Comparison of ENCODE assay signal across 2 cellular contexts in the genomic region with DNA sequence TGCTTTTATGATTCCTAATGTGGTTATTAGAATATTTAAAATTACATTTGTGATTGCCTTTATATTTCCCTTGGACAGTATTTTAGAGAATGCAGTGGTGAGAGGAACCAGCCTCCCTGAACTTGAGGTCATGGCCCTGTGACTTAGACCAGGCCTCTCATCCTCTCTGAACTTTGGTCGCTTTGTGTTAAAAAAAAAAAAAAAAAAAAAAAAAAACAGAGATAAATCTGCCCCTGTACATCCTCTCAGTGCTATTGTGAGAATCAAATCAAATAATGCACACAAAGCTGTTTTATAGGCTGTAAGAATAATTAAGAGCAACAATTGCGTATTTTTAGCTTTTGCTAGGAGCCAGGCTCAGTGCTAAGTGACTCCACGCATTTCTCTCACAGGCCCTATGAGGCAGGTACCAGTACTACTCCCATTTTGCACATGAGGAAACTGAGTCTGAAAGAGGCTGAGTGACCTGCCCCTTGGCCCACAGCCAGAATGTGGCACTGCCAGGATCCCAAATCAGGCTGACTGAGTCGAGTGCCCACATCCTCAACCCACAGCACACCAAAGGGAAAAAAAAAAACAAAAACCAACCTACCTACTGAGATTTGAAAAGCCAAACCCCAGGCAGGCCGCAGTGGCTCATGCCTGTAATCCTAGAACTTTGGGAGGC.
TF ChIP-seq lines count a peak whose summit lies in the region.

No MANE protein-coding gene starts in this region.

TF ChIP-seq in HEK293, 187 proteins besides CTCF, POLR2A, EP300 and RAD21 (continued from another document):
- TF ChIP-seq, protein P1, sequence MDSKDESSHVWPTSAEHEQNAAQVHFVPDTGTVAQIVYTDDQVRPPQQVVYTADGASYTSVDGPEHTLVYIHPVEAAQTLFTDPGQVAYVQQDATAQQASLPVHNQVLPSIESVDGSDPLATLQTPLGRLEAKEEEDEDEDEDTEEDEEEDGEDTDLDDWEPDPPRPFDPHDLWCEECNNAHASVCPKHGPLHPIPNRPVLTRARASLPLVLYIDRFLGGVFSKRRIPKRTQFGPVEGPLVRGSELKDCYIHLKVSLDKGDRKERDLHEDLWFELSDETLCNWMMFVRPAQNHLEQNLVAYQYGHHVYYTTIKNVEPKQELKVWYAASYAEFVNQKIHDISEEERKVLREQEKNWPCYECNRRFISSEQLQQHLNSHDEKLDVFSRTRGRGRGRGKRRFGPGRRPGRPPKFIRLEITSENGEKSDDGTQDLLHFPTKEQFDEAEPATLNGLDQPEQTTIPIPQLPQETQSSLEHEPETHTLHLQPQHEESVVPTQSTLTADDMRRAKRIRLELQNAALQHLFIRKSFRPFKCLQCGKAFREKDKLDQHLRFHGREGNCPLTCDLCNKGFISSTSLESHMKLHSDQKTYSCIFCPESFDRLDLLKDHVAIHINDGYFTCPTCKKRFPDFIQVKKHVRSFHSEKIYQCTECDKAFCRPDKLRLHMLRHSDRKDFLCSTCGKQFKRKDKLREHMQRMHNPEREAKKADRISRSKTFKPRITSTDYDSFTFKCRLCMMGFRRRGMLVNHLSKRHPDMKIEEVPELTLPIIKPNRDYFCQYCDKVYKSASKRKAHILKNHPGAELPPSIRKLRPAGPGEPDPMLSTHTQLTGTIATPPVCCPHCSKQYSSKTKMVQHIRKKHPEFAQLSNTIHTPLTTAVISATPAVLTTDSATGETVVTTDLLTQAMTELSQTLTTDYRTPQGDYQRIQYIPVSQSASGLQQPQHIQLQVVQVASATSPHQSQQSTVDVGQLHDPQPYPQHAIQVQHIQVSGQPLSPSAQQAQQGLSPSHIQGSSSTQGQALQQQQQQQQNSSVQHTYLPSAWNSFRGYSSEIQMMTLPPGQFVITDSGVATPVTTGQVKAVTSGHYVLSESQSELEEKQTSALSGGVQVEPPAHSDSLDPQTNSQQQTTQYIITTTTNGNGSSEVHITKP (tag by site-specific recombination; IDR thresholded peaks at IDR 0.05), result no peak
- no peak for TF ChIP-seq ZNF341 (tag by site-specific recombination; IDR thresholded peaks at IDR 0.05; ENCODE audit: low read depth)
- TF ChIP-seq ZNF184 (tag by site-specific recombination; IDR thresholded peaks at IDR 0.05), result no peak
- TF ChIP-seq, protein P2, sequence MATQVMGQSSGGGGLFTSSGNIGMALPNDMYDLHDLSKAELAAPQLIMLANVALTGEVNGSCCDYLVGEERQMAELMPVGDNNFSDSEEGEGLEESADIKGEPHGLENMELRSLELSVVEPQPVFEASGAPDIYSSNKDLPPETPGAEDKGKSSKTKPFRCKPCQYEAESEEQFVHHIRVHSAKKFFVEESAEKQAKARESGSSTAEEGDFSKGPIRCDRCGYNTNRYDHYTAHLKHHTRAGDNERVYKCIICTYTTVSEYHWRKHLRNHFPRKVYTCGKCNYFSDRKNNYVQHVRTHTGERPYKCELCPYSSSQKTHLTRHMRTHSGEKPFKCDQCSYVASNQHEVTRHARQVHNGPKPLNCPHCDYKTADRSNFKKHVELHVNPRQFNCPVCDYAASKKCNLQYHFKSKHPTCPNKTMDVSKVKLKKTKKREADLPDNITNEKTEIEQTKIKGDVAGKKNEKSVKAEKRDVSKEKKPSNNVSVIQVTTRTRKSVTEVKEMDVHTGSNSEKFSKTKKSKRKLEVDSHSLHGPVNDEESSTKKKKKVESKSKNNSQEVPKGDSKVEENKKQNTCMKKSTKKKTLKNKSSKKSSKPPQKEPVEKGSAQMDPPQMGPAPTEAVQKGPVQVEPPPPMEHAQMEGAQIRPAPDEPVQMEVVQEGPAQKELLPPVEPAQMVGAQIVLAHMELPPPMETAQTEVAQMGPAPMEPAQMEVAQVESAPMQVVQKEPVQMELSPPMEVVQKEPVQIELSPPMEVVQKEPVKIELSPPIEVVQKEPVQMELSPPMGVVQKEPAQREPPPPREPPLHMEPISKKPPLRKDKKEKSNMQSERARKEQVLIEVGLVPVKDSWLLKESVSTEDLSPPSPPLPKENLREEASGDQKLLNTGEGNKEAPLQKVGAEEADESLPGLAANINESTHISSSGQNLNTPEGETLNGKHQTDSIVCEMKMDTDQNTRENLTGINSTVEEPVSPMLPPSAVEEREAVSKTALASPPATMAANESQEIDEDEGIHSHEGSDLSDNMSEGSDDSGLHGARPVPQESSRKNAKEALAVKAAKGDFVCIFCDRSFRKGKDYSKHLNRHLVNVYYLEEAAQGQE (tag by site-specific recombination; IDR thresholded peaks at IDR 0.05), result no peak
- TF ChIP-seq, protein P3, sequence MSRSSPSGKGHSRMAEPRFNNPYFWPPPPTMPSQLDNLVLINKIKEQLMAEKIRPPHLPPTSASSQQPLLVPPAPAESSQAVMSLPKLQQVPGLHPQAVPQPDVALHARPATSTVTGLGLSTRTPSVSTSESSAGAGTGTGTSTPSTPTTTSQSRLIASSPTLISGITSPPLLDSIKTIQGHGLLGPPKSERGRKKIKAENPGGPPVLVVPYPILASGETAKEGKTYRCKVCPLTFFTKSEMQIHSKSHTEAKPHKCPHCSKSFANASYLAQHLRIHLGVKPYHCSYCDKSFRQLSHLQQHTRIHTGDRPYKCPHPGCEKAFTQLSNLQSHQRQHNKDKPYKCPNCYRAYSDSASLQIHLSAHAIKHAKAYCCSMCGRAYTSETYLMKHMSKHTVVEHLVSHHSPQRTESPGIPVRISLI (tag by site-specific recombination; IDR thresholded peaks at IDR 0.05), result peak; percentile 43; the same call in 1 of the 2 replicates
- TF ChIP-seq ZFP37 (tag by site-specific recombination; IDR thresholded peaks at IDR 0.05), result no peak
- TF ChIP-seq, protein P4, sequence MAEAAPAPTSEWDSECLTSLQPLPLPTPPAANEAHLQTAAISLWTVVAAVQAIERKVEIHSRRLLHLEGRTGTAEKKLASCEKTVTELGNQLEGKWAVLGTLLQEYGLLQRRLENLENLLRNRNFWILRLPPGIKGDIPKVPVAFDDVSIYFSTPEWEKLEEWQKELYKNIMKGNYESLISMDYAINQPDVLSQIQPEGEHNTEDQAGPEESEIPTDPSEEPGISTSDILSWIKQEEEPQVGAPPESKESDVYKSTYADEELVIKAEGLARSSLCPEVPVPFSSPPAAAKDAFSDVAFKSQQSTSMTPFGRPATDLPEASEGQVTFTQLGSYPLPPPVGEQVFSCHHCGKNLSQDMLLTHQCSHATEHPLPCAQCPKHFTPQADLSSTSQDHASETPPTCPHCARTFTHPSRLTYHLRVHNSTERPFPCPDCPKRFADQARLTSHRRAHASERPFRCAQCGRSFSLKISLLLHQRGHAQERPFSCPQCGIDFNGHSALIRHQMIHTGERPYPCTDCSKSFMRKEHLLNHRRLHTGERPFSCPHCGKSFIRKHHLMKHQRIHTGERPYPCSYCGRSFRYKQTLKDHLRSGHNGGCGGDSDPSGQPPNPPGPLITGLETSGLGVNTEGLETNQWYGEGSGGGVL (tag by site-specific recombination; IDR thresholded peaks at IDR 0.05), result no peak
TF ChIP-seq in HEK293: peak in this region for 2.

TF ChIP-seq in HepG2, 621 proteins besides CTCF, POLR2A, EP300 and RAD21 (continued from another document and continues in another):
- TF ChIP-seq, protein P5, sequence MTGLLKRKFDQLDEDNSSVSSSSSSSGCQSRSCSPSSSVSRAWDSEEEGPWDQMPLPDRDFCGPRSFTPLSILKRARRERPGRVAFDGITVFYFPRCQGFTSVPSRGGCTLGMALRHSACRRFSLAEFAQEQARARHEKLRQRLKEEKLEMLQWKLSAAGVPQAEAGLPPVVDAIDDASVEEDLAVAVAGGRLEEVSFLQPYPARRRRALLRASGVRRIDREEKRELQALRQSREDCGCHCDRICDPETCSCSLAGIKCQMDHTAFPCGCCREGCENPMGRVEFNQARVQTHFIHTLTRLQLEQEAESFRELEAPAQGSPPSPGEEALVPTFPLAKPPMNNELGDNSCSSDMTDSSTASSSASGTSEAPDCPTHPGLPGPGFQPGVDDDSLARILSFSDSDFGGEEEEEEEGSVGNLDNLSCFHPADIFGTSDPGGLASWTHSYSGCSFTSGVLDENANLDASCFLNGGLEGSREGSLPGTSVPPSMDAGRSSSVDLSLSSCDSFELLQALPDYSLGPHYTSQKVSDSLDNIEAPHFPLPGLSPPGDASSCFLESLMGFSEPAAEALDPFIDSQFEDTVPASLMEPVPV (CRISPR knock-in tag; IDR thresholded peaks at IDR 0.05), result no peak
- TF ChIP-seq ZFY (CRISPR knock-in tag; IDR thresholded peaks at IDR 0.05) (no peak; the same call in 1 of the 2 replicates), ATRX (CRISPR knock-in tag; IDR thresholded peaks at IDR 0.05; ENCODE audit: borderline replicate concordance) (no peak), BORCS8-MEF2B (CRISPR knock-in tag; IDR thresholded peaks at IDR 0.05) (no peak), ZNF570 (CRISPR knock-in tag; IDR thresholded peaks at IDR 0.05; ENCODE audit: borderline replicate concordance) (no peak), RFXANK (CRISPR knock-in tag; IDR thresholded peaks at IDR 0.05) (no peak), NR2F1 (CRISPR knock-in tag; IDR thresholded peaks at IDR 0.05) (peak; percentile 58 to 62; a peak in 3 of 4 replicates), ZNF460 (CRISPR knock-in tag; IDR thresholded peaks at IDR 0.05; ENCODE audit: borderline replicate concordance) (no peak), U2AF1 (optimal IDR thresholded peaks at IDR 0.05; ENCODE audit: low read depth, low read length) (no peak)
- TF ChIP-seq, protein P6, sequence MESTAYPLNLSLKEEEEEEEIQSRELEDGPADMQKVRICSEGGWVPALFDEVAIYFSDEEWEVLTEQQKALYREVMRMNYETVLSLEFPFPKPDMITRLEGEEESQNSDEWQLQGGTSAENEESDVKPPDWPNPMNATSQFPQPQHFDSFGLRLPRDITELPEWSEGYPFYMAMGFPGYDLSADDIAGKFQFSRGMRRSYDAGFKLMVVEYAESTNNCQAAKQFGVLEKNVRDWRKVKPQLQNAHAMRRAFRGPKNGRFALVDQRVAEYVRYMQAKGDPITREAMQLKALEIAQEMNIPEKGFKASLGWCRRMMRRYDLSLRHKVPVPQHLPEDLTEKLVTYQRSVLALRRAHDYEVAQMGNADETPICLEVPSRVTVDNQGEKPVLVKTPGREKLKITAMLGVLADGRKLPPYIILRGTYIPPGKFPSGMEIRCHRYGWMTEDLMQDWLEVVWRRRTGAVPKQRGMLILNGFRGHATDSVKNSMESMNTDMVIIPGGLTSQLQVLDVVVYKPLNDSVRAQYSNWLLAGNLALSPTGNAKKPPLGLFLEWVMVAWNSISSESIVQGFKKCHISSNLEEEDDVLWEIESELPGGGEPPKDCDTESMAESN (CRISPR knock-in tag; conservative IDR thresholded peaks at IDR 0.05), result no peak
- TF ChIP-seq, protein P7, sequence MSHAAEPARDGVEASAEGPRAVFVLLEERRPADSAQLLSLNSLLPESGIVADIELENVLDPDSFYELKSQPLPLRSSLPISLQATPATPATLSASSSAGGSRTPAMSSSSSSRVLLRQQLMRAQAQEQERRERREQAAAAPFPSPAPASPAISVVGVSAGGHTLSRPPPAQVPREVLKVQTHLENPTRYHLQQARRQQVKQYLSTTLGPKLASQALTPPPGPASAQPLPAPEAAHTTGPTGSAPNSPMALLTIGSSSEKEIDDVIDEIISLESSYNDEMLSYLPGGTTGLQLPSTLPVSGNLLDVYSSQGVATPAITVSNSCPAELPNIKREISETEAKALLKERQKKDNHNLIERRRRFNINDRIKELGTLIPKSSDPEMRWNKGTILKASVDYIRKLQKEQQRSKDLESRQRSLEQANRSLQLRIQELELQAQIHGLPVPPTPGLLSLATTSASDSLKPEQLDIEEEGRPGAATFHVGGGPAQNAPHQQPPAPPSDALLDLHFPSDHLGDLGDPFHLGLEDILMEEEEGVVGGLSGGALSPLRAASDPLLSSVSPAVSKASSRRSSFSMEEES (CRISPR knock-in tag; IDR thresholded peaks at IDR 0.05), result no peak
- TF ChIP-seq, protein P8, sequence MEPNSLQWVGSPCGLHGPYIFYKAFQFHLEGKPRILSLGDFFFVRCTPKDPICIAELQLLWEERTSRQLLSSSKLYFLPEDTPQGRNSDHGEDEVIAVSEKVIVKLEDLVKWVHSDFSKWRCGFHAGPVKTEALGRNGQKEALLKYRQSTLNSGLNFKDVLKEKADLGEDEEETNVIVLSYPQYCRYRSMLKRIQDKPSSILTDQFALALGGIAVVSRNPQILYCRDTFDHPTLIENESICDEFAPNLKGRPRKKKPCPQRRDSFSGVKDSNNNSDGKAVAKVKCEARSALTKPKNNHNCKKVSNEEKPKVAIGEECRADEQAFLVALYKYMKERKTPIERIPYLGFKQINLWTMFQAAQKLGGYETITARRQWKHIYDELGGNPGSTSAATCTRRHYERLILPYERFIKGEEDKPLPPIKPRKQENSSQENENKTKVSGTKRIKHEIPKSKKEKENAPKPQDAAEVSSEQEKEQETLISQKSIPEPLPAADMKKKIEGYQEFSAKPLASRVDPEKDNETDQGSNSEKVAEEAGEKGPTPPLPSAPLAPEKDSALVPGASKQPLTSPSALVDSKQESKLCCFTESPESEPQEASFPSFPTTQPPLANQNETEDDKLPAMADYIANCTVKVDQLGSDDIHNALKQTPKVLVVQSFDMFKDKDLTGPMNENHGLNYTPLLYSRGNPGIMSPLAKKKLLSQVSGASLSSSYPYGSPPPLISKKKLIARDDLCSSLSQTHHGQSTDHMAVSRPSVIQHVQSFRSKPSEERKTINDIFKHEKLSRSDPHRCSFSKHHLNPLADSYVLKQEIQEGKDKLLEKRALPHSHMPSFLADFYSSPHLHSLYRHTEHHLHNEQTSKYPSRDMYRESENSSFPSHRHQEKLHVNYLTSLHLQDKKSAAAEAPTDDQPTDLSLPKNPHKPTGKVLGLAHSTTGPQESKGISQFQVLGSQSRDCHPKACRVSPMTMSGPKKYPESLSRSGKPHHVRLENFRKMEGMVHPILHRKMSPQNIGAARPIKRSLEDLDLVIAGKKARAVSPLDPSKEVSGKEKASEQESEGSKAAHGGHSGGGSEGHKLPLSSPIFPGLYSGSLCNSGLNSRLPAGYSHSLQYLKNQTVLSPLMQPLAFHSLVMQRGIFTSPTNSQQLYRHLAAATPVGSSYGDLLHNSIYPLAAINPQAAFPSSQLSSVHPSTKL (CRISPR knock-in tag; IDR thresholded peaks at IDR 0.05), result peak; percentile 51
- TF ChIP-seq, protein P9, sequence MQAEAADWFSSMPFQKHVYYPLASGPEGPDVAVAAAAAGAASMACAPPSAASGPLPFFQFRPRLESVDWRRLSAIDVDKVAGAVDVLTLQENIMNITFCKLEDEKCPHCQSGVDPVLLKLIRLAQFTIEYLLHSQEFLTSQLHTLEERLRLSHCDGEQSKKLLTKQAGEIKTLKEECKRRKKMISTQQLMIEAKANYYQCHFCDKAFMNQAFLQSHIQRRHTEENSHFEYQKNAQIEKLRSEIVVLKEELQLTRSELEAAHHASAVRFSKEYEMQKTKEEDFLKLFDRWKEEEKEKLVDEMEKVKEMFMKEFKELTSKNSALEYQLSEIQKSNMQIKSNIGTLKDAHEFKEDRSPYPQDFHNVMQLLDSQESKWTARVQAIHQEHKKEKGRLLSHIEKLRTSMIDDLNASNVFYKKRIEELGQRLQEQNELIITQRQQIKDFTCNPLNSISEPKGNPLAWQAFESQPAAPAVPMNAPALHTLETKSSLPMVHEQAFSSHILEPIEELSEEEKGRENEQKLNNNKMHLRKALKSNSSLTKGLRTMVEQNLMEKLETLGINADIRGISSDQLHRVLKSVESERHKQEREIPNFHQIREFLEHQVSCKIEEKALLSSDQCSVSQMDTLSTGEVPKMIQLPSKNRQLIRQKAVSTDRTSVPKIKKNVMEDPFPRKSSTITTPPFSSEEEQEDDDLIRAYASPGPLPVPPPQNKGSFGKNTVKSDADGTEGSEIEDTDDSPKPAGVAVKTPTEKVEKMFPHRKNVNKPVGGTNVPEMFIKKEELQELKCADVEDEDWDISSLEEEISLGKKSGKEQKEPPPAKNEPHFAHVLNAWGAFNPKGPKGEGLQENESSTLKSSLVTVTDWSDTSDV (CRISPR knock-in tag; IDR thresholded peaks at IDR 0.05), result no peak
- TF ChIP-seq, protein P10, sequence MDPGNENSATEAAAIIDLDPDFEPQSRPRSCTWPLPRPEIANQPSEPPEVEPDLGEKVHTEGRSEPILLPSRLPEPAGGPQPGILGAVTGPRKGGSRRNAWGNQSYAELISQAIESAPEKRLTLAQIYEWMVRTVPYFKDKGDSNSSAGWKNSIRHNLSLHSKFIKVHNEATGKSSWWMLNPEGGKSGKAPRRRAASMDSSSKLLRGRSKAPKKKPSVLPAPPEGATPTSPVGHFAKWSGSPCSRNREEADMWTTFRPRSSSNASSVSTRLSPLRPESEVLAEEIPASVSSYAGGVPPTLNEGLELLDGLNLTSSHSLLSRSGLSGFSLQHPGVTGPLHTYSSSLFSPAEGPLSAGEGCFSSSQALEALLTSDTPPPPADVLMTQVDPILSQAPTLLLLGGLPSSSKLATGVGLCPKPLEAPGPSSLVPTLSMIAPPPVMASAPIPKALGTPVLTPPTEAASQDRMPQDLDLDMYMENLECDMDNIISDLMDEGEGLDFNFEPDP (CRISPR knock-in tag; conservative IDR thresholded peaks at IDR 0.05), result no peak
